24 cellular contexts compared by ENCODE assay signal in the genomic region with DNA sequence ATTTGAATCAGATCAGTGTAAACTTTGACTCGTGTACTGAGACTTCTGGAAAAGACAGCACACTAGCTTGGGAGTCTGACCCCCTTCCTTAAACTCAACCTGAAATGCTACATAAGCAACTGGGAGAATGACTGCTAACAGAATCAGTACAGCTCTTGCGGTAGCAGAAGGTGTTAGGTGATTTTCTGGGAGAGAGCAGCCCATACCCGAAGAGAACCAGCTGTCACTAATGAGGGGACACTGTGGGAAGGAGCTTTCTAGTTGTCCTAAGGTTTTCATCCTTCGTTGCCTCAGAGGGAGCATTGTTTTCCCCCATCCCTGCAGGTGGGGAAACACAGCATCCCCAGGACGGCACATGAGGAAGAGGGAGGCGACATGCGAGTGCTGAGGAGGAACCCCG.
"Had no signal": no experiment of that assay in that cellular context is flagged by ENCODE, and none has a peak within 500 bp of the region (broad histone marks: within the 10 kb centered on the region; RNA-seq: fewer than 3 reads in every experiment).

No MANE protein-coding gene starts in this region.

- FAIRE-seq: HepG2, K562, RCC 7860 had no signal

- H3K4me1 Mint-ChIP-seq: IgD-negative memory B cell had no signal

- ATAC-seq: HepG2, K562 had no signal

- H3K36me3 Mint-ChIP-seq: IgD-negative memory B cell had no signal

- H3K36me3 ChIP-seq: SJSA1 had no signal

- H3K27ac Mint-ChIP-seq: IgD-negative memory B cell had no signal

- H3K9me3 ChIP-seq: SJSA1 had no signal

- H3K9ac ChIP-seq: KMS-11 had no signal

- H3K27me3 ChIP-seq: SJSA1 had no signal

- H3K4me3 Mint-ChIP-seq: IgD-negative memory B cell had no signal

- H3K4me3 ChIP-seq: K562, SJSA1, SK-N-MC had no signal

- H3K4me2 ChIP-seq: KMS-11 had no signal

- H3K27me3 Mint-ChIP-seq: IgD-negative memory B cell had no signal

- H3K27ac ChIP-seq: KMS-11, SJSA1, SK-N-MC had no signal

- DNase-seq: Kasumi-1, MM.1S, NCI-H1092 treated with DMSO at 0.1 percent for 48 hours, NCI-H1436, NCI-H187, NCI-H2029, NCI-H2081 treated with DMSO at 0.1 percent for 48 hours, NCI-H2171, NCI-H226, NCI-H446, NCI-H510A, NCI-H524 treated with DMSO at 0.1 percent for 48 hours, NCI-H69, NCI-H774, Right ventricle myocardium superior, RPMI8226, SIG-M5 had no signal
